1 cellular context compared by ENCODE assay signal in the genomic region with DNA sequence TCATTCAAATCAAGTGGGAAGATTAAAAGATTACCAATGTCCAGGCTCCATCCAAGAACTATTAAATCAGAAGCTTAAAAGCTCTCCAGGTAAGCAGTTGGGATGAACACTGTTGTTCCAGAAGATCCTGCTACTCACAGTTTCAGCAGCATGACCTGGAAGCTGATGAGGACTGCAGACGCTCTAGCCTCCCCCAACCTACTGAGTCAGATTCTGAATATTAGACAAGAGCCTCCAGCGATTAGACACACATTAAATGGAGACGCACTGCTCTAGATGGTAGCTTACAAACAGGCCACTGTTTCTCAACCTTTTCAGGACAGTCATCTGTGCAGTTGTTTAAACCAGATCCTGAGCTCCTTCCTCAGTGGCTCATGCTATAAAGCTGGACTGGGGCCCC.
TF ChIP-seq lines count a peak whose summit lies in the region.

No MANE protein-coding gene starts in this region.

TF ChIP-seq in GM12878, 131 proteins besides CTCF, POLR2A, EP300 and RAD21 (continued from another document):
- TF ChIP-seq, protein P1, sequence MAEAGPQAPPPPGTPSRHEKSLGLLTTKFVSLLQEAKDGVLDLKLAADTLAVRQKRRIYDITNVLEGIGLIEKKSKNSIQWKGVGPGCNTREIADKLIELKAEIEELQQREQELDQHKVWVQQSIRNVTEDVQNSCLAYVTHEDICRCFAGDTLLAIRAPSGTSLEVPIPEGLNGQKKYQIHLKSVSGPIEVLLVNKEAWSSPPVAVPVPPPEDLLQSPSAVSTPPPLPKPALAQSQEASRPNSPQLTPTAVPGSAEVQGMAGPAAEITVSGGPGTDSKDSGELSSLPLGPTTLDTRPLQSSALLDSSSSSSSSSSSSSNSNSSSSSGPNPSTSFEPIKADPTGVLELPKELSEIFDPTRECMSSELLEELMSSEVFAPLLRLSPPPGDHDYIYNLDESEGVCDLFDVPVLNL (IDR thresholded peaks at IDR 0.05; ENCODE audit: low read depth, low read length) = no peak
- TF ChIP-seq JUNB (IDR thresholded peaks at IDR 0.05) (no peak), ZNF207 (IDR thresholded peaks at IDR 0.05; ENCODE audit: borderline replicate concordance) (no peak)
